ENCODE assay signal across 8 cellular contexts in the genomic region with DNA sequence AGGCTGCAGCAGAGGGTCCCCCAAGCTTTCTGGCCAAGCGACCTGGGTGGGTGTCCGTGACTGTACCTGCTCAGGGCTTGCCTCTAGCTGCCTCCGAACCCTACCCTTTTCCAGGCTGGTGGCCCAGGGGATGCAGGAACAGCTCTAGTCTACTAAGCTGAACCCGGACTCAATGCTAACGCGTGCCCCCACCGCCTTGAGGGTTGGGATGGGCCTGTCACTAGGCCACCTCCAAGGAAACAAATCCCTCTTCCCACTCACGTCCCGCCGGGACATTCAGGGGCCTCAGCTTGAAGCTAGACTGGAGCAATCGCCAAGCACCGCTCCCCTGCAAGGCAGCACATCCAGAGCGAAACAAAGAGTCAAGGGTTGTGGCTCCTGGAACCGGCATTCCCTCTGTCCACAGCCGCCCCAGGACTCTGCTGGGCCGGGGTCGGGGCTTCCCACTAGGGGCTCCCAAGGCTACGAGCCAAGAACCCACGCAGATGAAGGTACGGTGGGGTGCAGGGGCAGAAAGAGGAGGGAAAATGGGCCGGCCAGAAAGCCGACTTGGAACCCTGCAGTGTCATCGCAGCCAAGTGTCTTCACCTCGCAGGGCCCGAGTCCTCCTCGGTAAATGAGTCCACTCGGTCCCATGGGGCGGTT. TPM values are rescaled to one million over a fixed set of nuclear protein-coding genes. Genes with fewer than 3 reads are reported as not detected.
DNase-seq lines count a peak whose midpoint lies in the region; ATAC-seq and TF ChIP-seq lines count a peak whose summit lies in the region.

No MANE protein-coding gene starts in this region.

- no peak overlapping the region for H3K23ac ChIP-seq in mesenchymal stem cell (ENCODE audit: low read length in 2 of 2)

- CTCF ChIA-PET in AG04449 (lab: Yijun Ruan, JAX) = interaction anchor here (0.9 to 6.9 kb wide), 16 partner anchors 10 to 134 kb away, joined by 3 to 66 read pairs (median 4); no protein-coding TSS in a partner anchor

- peak overlapping the region; percentile 20 for H2BK120ac ChIP-seq in mesenchymal stem cell (ENCODE audit: low read depth, low read length)

- no peak overlapping the region for H2BK5ac ChIP-seq in mesenchymal stem cell (ENCODE audit: low read depth, low read length, poor library complexity, severe bottlenecking)

- H2BK12ac ChIP-seq in mesenchymal stem cell (ENCODE audit: low read length in 2 of 2) = peak overlapping the region in 1 of 2 experiments; percentile 25

- H3K9me3 ChIP-seq in NT2/D1 (ENCODE audit: insufficient read depth, low read length) (no peaks in the 10 kb centered on the region), mesenchymal stem cell (ENCODE audit: control insufficient read depth, low read length) (no peaks in the 10 kb centered on the region), tibial nerve (no peaks in the 10 kb centered on the region)

- peak overlapping the region; percentile 6 for H2AFZ ChIP-seq in mesenchymal stem cell (ENCODE audit: low read depth, low read length)

- ATAC-seq in GM19324 (IDR thresholded peaks at IDR 0.05; ENCODE audit: low FRiP score, unreplicated experiment) (peak; percentile 1), HG02588 (IDR thresholded peaks at IDR 0.05; ENCODE audit: unreplicated experiment) (no peak), GM19023 (IDR thresholded peaks at IDR 0.05; ENCODE audit: unreplicated experiment) (no peak)

- H4K8ac ChIP-seq in mesenchymal stem cell (ENCODE audit: low read length) = peak overlapping the region; percentile 96

- TF ChIP-seq CTCF in AG04449 (IDR thresholded peaks at IDR 0.05; ENCODE audit: insufficient read depth, low read length, missing control alignments) (no peak), choroid plexus epithelial cell (conservative IDR thresholded peaks at IDR 0.05; ENCODE audit: low read depth, low read length) (no peak), tibial nerve (IDR thresholded peaks at IDR 0.05) (no peak)

- H3K14ac ChIP-seq in mesenchymal stem cell (ENCODE audit: low read length in 2 of 2) = peak overlapping the region in 1 of 2 experiments; percentile 46

- H3K4me1 ChIP-seq in NT2/D1 (ENCODE audit: insufficient read depth, insufficient read length) = peaks cover 8% of the 10 kb centered on the region
- peaks cover 22% of the 10 kb centered on the region for H3K4me1 ChIP-seq in mesenchymal stem cell (ENCODE audit: control insufficient read depth, insufficient read depth, low read depth, low read length)
- H3K4me1 ChIP-seq in tibial nerve = peaks cover 0 to 60% (median 16%) of the 10 kb centered on the region in 4 donors

- peak overlapping the region; percentile 90 for H3K4me2 ChIP-seq in mesenchymal stem cell (ENCODE audit: low read length, poor library complexity, severe bottlenecking)

- H4K91ac ChIP-seq in mesenchymal stem cell (ENCODE audit: low read length) = peak overlapping the region; percentile 62

- TF ChIP-seq EP300 in tibial nerve (IDR thresholded peaks at IDR 0.05) = no peak

- no peak overlapping the region for H2AK5ac ChIP-seq in mesenchymal stem cell (ENCODE audit: low read length, severe bottlenecking)

- H2BK15ac ChIP-seq in mesenchymal stem cell (ENCODE audit: low read depth, poor library complexity, severe bottlenecking) = no peak overlapping the region

- H3K27ac ChIP-seq in mesenchymal stem cell (ENCODE audit: low read length, poor library complexity, severe bottlenecking) (no peak overlapping the region), tibial nerve (peak overlapping the region; percentile 72 to 92 (median 85))

- H3K79me1 ChIP-seq in mesenchymal stem cell (replicated peaks; ENCODE audit: low read length, poor library complexity, severe bottlenecking) = no peaks in the 10 kb centered on the region

- DNase-seq in AG04449 (ENCODE audit: low read depth, low spot score) (no peak), NT2/D1 (ENCODE audit: low read depth, low spot score) (no peak), choroid plexus epithelial cell (ENCODE audit: low read depth) (peak; percentile 50), mesenchymal stem cell (no peak), tibial nerve (ENCODE audit: low spot score in 2 of 2) (no peak)

- POLR2A ChIA-PET in AG04449 (lab: Yijun Ruan, JAX) = interaction anchor here (1.1 kb wide), 1 partner anchor 18 kb away, joined by 3 read pairs; no protein-coding TSS in a partner anchor

- H3K27me3 ChIP-seq in NT2/D1 (ENCODE audit: insufficient read depth, insufficient read length) (peaks cover 20% of the 10 kb centered on the region), mesenchymal stem cell (ENCODE audit: control insufficient read depth in 1 of 2, insufficient read depth in 1 of 2, low read length in 2 of 2) (no peaks in the 10 kb centered on the region), tibial nerve (no peaks in the 10 kb centered on the region)

- 33% methylated on average over 28 of the region's 28 CpGs for WGBS in mesenchymal stem cell
- WGBS in tibial nerve, 2 donors = 4 to 13% methylated on average over 23 to 25 of the region's 28 CpGs

- H3K36me3 ChIP-seq in NT2/D1 (ENCODE audit: insufficient read depth, insufficient read length, low read length) (no peaks in the 10 kb centered on the region), mesenchymal stem cell (ENCODE audit: control insufficient read depth in 1 of 2, insufficient read depth in 2 of 2, low read depth in 1 of 2, low read length in 2 of 2) (peaks cover 3 to 4% of the 10 kb centered on the region in 2 experiments), tibial nerve (no peaks in the 10 kb centered on the region)

- H3K4me3 ChIP-seq in AG04449 (ENCODE audit: low read depth, low read length) (peak overlapping the region; percentile 59), NT2/D1 (ENCODE audit: insufficient read length, low read depth) (peak overlapping the region; percentile 68), choroid plexus epithelial cell (ENCODE audit: low read depth, low read length) (peak overlapping the region; percentile 67), mesenchymal stem cell (ENCODE audit: insufficient read depth in 1 of 2, low read depth in 1 of 2, low read length in 2 of 2) (peak overlapping the region; percentile 52 to 92), tibial nerve (peak overlapping the region; percentile 59 to 91 (median 64))

- peak overlapping the region in 1 of 2 experiments; percentile 80 for H3K4ac ChIP-seq in mesenchymal stem cell (ENCODE audit: low read depth in 1 of 2, low read length in 2 of 2)

- H3K9ac ChIP-seq in NT2/D1 (ENCODE audit: insufficient read length, low read depth) (peak overlapping the region; percentile 90), mesenchymal stem cell (ENCODE audit: low read length) (peak overlapping the region; percentile 95)

- TF ChIP-seq POLR2A in tibial nerve (IDR thresholded peaks at IDR 0.05) = no peak

- H3K18ac ChIP-seq in mesenchymal stem cell (ENCODE audit: low read depth in 1 of 2, low read length in 2 of 2) = peak overlapping the region; percentile 61 to 82

RNA-seq across cellular contexts. Expression of a gene that starts 2.9 kb away (rescaled TPM):
- polyA plus RNA-seq in mesenchymal stem cell (2013, experiment 1 of 2) = 0.11 TPM
- polyA plus RNA-seq in mesenchymal stem cell (2013, experiment 2 of 2) = 0.10 TPM
- total RNA-seq in tibial nerve = 1 to 10 TPM in 2 of 4 donors, under 1 TPM in 1, not detected in 1; 0.63 to 2.8 (median 2.7) TPM
